ENCODE assay signal across 10 cellular contexts in the genomic region with DNA sequence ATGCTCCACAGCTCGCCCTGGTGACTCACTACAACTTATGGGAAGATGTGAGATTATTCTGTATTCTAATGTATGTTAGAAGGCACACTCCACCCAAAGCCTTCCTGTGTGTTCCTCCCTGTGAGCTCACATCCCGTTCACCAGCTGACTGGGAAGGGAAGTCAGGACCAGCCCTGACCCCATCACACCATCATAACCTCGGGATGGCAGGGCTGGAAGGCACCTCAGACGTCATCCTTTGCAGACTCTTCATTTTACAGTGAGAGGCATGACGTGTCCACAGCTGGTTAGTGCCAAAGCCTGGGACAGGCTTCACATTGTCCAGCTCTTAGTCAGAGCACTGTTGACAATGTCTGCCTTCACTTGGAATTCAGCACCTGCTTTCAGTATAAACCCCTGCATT.
DNase-seq lines count a peak whose midpoint lies in the region; TF ChIP-seq lines count a peak whose summit lies in the region.
"Had no signal": no experiment of that assay in that cellular context is flagged by ENCODE, and none has a peak within 500 bp of the region (broad histone marks: within the 10 kb centered on the region; RNA-seq: fewer than 3 reads in every experiment).

No MANE protein-coding gene starts in this region.

- peaks cover 8% of the 10 kb centered on the region for H3K4me1 Mint-ChIP-seq in glutamatergic neuron (ENCODE audit: low read depth, unreplicated experiment)
- no peaks in the 10 kb centered on the region for H3K4me1 Mint-ChIP-seq in activated CD4-positive, alpha-beta memory T cell treated with anti-CD3 and anti-CD28 coated beads, Interleukin-2, amount 10 ng/mL, durations not matched to agents 7 days and 5 days
- H3K4me1 Mint-ChIP-seq: CD4-positive, alpha-beta memory T cell had no signal

- H3K27ac Mint-ChIP-seq in glutamatergic neuron (ENCODE audit: unreplicated experiment), result no peak overlapping the region
- H3K27ac Mint-ChIP-seq in activated CD4-positive, alpha-beta memory T cell treated with anti-CD3 and anti-CD28 coated beads, Interleukin-2, amount 10 ng/mL, durations not matched to agents 7 days and 5 days, result no peak overlapping the region
- H3K27ac Mint-ChIP-seq: CD4-positive, alpha-beta memory T cell; progenitor cell of endocrine pancreas had no signal

- peak; percentile 68 for DNase-seq in Ammon's horn (ENCODE audit: low spot score)
- peak; percentile 50 for DNase-seq in RWPE1 (ENCODE audit: low spot score)
- DNase-seq in fibroblast of gingiva (ENCODE audit: low read depth), result peak; percentile 53
- peak; percentile 89 for DNase-seq in non-pigmented ciliary epithelial cell (ENCODE audit: low read depth)
- no peak for DNase-seq in glutamatergic neuron
- no peak for DNase-seq in activated CD4-positive, CD25-positive, alpha-beta regulatory T cell (lab: John Stamatoyannopoulos, UW)
- DNase-seq in activated CD4-positive, alpha-beta memory T cell treated with anti-CD3 and anti-CD28 coated beads, Interleukin-2, amount 10 ng/mL, durations not matched to agents 7 days and 5 days, result no peak
- no peak for DNase-seq in NCI-H128 (lab: John Stamatoyannopoulos, UW; ENCODE audit: unreplicated experiment)
- DNase-seq: CD4-positive, alpha-beta memory T cell had no signal

- no peak overlapping the region for H3K4me3 Mint-ChIP-seq in glutamatergic neuron (ENCODE audit: unreplicated experiment)
- no peak overlapping the region for H3K4me3 Mint-ChIP-seq in activated CD4-positive, alpha-beta memory T cell treated with anti-CD3 and anti-CD28 coated beads, Interleukin-2, amount 10 ng/mL, durations not matched to agents 7 days and 5 days
- H3K4me3 Mint-ChIP-seq: CD4-positive, alpha-beta memory T cell had no signal

- TF ChIP-seq CTCF in RWPE1 (conservative IDR thresholded peaks at IDR 0.05; ENCODE audit: low read depth), result no peak
- TF ChIP-seq CTCF in glutamatergic neuron (IDR thresholded peaks at IDR 0.05; ENCODE audit: partially characterized antibody, unreplicated experiment), result no peak

- CTCF ChIA-PET in RWPE1 (lab: Yijun Ruan, JAX), result no interaction called here
- CTCF ChIA-PET in activated CD4-positive, alpha-beta memory T cell treated with anti-CD3 and anti-CD28 coated beads, Interleukin-2, amount 10 ng/mL, durations not matched to agents 7 days and 5 days (lab: Charles Lee), result no interaction called here

- H3K36me3 Mint-ChIP-seq in glutamatergic neuron (ENCODE audit: unreplicated experiment), result no peaks in the 10 kb centered on the region
- H3K36me3 Mint-ChIP-seq in activated CD4-positive, alpha-beta memory T cell treated with anti-CD3 and anti-CD28 coated beads, Interleukin-2, amount 10 ng/mL, durations not matched to agents 7 days and 5 days (ENCODE audit: low read depth), result no peaks in the 10 kb centered on the region
- H3K36me3 Mint-ChIP-seq: CD4-positive, alpha-beta memory T cell had no signal

- POLR2A ChIA-PET in RWPE1 (lab: Yijun Ruan, JAX; ENCODE audit: low non-redundant PET), result no interaction called here
- POLR2A ChIA-PET in activated CD4-positive, alpha-beta memory T cell treated with anti-CD3 and anti-CD28 coated beads, Interleukin-2, amount 10 ng/mL, durations not matched to agents 7 days and 5 days (lab: Charles Lee), result no interaction called here

- H3K27me3 Mint-ChIP-seq in glutamatergic neuron (ENCODE audit: unreplicated experiment), result peaks cover 4% of the 10 kb centered on the region
- H3K27me3 Mint-ChIP-seq in activated CD4-positive, alpha-beta memory T cell treated with anti-CD3 and anti-CD28 coated beads, Interleukin-2, amount 10 ng/mL, durations not matched to agents 7 days and 5 days, result no peaks in the 10 kb centered on the region
- H3K27me3 Mint-ChIP-seq: progenitor cell of endocrine pancreas had no signal

- H3K27ac ChIP-seq in RWPE1, result no peak overlapping the region

- H3K9me3 Mint-ChIP-seq in glutamatergic neuron (ENCODE audit: unreplicated experiment), result peaks cover 2% of the 10 kb centered on the region
- no peaks in the 10 kb centered on the region for H3K9me3 Mint-ChIP-seq in activated CD4-positive, alpha-beta memory T cell treated with anti-CD3 and anti-CD28 coated beads, Interleukin-2, amount 10 ng/mL, durations not matched to agents 7 days and 5 days
- H3K9me3 Mint-ChIP-seq: CD4-positive, alpha-beta memory T cell had no signal

Comparison
In these comparisons a context has a peak if more than half of its experiments do, and no peak if none do; other contexts are left out.
1. DNase-seq: peak in Ammon's horn (single experiment), RWPE1 (single experiment), fibroblast of gingiva (single experiment) and non-pigmented ciliary epithelial cell (single experiment); none in glutamatergic neuron (single experiment), activated CD4-positive, CD25-positive, alpha-beta regulatory T cell (0 of 4), activated CD4-positive, alpha-beta memory T cell treated with anti-CD3 and anti-CD28 coated beads, Interleukin-2, amount 10 ng/mL, durations not matched to agents 7 days and 5 days (single experiment) and NCI-H128 (single experiment).